ENCODE assay signal across 9 cellular contexts in the genomic region with DNA sequence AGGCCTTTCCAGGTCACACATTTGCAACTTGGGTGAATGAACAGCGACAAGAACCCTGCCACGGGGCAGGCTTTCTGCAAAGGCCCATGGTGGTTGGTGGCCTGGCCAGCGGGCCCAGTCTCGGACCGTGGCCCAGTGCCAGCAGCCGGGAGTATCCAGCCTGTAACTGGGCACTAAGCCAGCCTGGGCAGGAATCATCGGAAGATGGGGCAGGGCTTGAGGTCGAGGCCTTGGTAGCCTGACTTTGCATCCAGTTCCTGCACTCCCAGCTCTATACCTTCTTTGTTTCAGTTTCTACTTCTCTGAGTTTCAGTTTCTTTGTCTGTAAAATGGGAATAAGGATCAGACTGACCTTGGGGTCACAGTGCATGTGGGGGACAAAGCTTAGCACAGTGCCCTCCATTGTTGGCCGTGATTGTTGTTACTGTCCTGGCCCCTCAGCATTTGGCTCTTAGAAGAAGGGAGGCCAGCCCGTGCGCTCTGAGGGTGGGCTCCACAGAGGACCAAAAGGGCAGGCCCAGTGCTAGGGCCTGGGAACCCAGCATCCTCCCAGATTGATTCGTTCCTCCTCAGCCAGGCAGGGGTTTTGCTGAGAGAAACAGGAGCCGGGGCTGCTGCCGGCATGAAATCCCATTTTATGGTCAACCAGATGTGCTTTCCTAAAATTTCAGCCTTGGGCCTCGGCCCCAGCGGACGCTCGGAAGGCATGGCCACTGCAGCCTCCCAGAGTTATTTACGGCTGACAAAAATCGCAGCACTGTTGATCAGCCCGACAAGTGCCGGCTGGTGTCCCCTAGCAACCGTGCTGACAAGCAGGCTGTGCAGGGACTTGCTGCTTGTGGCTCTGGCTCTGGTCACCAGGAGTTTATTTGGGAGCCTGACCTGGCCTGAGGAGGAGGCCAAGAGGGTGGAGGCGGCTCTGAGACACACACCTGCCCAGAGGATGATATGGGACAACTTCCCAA. TPM values are rescaled to one million over a fixed set of nuclear protein-coding genes. Genes with fewer than 3 reads are reported as not detected.
DNase-seq lines count a peak whose midpoint lies in the region; ATAC-seq, FAIRE-seq and TF ChIP-seq lines count a peak whose summit lies in the region.
"Had no signal": no experiment of that assay in that cellular context is flagged by ENCODE, and none has a peak within 500 bp of the region (broad histone marks: within the 10 kb centered on the region; RNA-seq: fewer than 3 reads in every experiment).

No MANE protein-coding gene starts in this region.

- no peak for ATAC-seq in activated naive CD4-positive, alpha-beta T cell treated with anti-CD3 and anti-CD28 coated beads, Interleukin-2, amount 50 U/mL, for 72 hours
- ATAC-seq in GM18868 (IDR thresholded peaks at IDR 0.05; ENCODE audit: unreplicated experiment) = no peak
- ATAC-seq in HG03039 (IDR thresholded peaks at IDR 0.05; ENCODE audit: unreplicated experiment) = no peak

- intact Hi-C loops in left ventricle myocardium inferior (cut with micrococcal nuclease) = no loop called here

- peaks cover 0 to 14% of the 10 kb centered on the region in 2 donors for H3K36me3 Mint-ChIP-seq in activated naive CD4-positive, alpha-beta T cell treated with anti-CD3 and anti-CD28 coated beads, Interleukin-2, amount 50 U/mL, for 72 hours

- no peak for FAIRE-seq in GM19239 (lab: Jason Lieb, UNC)

- peaks cover 86% of the 10 kb centered on the region for H3K36me3 ChIP-seq in left ventricle myocardium inferior

- no peaks in the 10 kb centered on the region for H3K27me3 ChIP-seq in left ventricle myocardium inferior (ENCODE audit: low read depth)

- H3K4me1 ChIP-seq in left ventricle myocardium inferior = peaks cover 79% of the 10 kb centered on the region

- peak overlapping the region; percentile 86 to 91 for H3K27ac Mint-ChIP-seq in activated naive CD4-positive, alpha-beta T cell treated with anti-CD3 and anti-CD28 coated beads, Interleukin-2, amount 50 U/mL, for 72 hours

- H3K9me3 ChIP-seq in left ventricle myocardium inferior (replicated peaks) = no peaks in the 10 kb centered on the region

- DNase-seq in Daoy (ENCODE audit: low read depth) (peak; percentile 35), left ventricle myocardium inferior (peak; percentile 81), retina (peak; percentile 54), NCI-H345 (lab: John Stamatoyannopoulos, UW) (no peak), GM19239 (ENCODE audit: insufficient read length, low spot score) (no peak)
- no peak for DNase-seq in activated naive CD4-positive, alpha-beta T cell treated with anti-CD3 and anti-CD28 coated beads, Interleukin-2, amount 50 U/mL, for 72 hours (ENCODE audit: low spot score in 2 of 2)
- DNase-seq: NK-92 treated with Interleukin-12 subunit alpha and Interleukin-12 subunit beta, amount 100 ng/mL, for 24 hours had no signal

- H3K9me3 Mint-ChIP-seq in activated naive CD4-positive, alpha-beta T cell treated with anti-CD3 and anti-CD28 coated beads, Interleukin-2, amount 50 U/mL, for 72 hours = no peaks in the 10 kb centered on the region

- H3K4me3 ChIP-seq in left ventricle myocardium inferior = peak overlapping the region; percentile 1

- no peak for TF ChIP-seq CTCF in left ventricle myocardium inferior (IDR thresholded peaks at IDR 0.05; ENCODE audit: borderline replicate concordance)

- peak overlapping the region; percentile 91 for H3K27ac ChIP-seq in left ventricle myocardium inferior (replicated peaks)

RNA-seq across cellular contexts. Expression of gene JADE2, which starts 43.6 kb away (rescaled TPM):
- total RNA-seq in Daoy (2014; rRNA removed; shearing (Covaris generic)) = 10.9 and 21.1 TPM in 2 replicates
- 10 to 100 TPM; 73.4 to 80.8 TPM for total RNA-seq in activated naive CD4-positive, alpha-beta T cell treated with anti-CD3 and anti-CD28 coated beads, Interleukin-2, amount 50 U/mL, for 72 hours
- 26.3 TPM for total RNA-seq in left ventricle myocardium inferior

Comparison
In these comparisons a context has a peak if more than half of its experiments do, and no peak if none do; other contexts are left out.
1. DNase-seq: peak in Daoy (single experiment), left ventricle myocardium inferior (single experiment) and retina (single experiment); none in activated naive CD4-positive, alpha-beta T cell treated with anti-CD3 and anti-CD28 coated beads, Interleukin-2, amount 50 U/mL, for 72 hours (0 of 2), NCI-H345 (single experiment) and GM19239 (single experiment).